Comparison of ENCODE assay signal across 20 cellular contexts in the genomic region with DNA sequence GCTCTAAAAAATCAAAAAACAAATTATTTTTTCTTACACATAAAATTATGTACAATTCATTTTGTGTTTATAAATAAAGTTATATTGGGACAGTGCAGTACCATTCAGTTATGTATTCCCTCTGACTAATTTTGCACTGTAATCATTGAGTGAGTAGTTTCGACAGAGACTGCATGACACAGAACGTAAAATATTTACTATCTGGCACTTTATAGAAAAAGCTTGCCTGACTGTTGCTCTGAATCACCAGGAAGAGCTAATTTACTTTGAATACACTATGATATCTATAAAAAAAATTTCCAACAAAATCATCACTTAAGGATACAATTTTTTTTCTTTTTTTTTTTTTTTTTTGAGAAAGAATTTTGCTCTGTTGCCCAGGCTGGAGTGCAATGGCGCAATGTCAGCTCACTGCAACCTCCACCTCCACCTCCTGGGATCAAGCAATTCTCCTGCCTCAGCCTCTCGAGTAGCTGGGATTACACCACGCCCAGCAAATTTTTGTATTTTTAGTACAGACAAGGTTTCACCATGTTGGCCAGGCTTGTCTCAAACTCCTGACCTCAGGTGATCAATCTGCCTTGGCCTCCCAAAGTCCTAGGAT. TPM values are rescaled to one million over a fixed set of nuclear protein-coding genes. Genes with fewer than 3 reads are reported as not detected.
DNase-seq lines count a peak whose midpoint lies in the region; ATAC-seq, FAIRE-seq and TF ChIP-seq lines count a peak whose summit lies in the region.
"Had no signal": no experiment of that assay in that cellular context is flagged by ENCODE, and none has a peak within 500 bp of the region (broad histone marks: within the 10 kb centered on the region; RNA-seq: fewer than 3 reads in every experiment).

No MANE protein-coding gene starts in this region.

- TF ChIP-seq POLR2A in H54 (IDR thresholded peaks at IDR 0.05; ENCODE audit: low read depth, low read length): no peak
- no peak for TF ChIP-seq POLR2A in GM18505 (IDR thresholded peaks at IDR 0.05; ENCODE audit: borderline replicate concordance, extremely low read depth, insufficient read depth, insufficient read length)

- peak; percentile 45 for FAIRE-seq in H54 (lab: Jason Lieb, UNC)

- H3K9ac ChIP-seq in fibroblast of lung (ENCODE audit: insufficient read depth, low read length): no peak overlapping the region

- H3K4me2 ChIP-seq in fibroblast of lung (ENCODE audit: extremely low read depth, insufficient read depth, low read length): no peak overlapping the region

- H3K27ac ChIP-seq in fibroblast of lung (ENCODE audit: insufficient read depth, low read length): peak overlapping the region; percentile 27
- H3K27ac ChIP-seq: tibial artery, VCaP had no signal

- H3K9me3 Mint-ChIP-seq in activated T-cell treated with anti-CD3 and anti-CD28 coated beads, Interleukin-2, amount 50 U/mL, for 72 hours: no peaks in the 10 kb centered on the region
- H3K9me3 Mint-ChIP-seq: nephron progenitor cell had no signal

- no peaks in the 10 kb centered on the region for H3K27me3 ChIP-seq in fibroblast of lung (ENCODE audit: control insufficient read depth, insufficient read depth, low read length)
- H3K27me3 ChIP-seq: tibial artery had no signal

- peaks cover 9% of the 10 kb centered on the region for H3K4me1 ChIP-seq in fibroblast of lung (ENCODE audit: control insufficient read depth, extremely low read depth, insufficient read depth, low read length)

- ATAC-seq in HG02970 (IDR thresholded peaks at IDR 0.05; ENCODE audit: low FRiP score, unreplicated experiment): no peak
- no peak for ATAC-seq in GM21825 (IDR thresholded peaks at IDR 0.05; ENCODE audit: unreplicated experiment)
- no peak for ATAC-seq in activated T-cell treated with anti-CD3 and anti-CD28 coated beads, Interleukin-2, amount 50 U/mL, for 72 hours (replicated peaks in 1 of 2)
- no peak for ATAC-seq in GM18505 (IDR thresholded peaks at IDR 0.05; ENCODE audit: unreplicated experiment)
- ATAC-seq: left lobe of liver, sciatic nerve had no signal

- no peaks in the 10 kb centered on the region for H3K27me3 Mint-ChIP-seq in activated T-cell treated with anti-CD3 and anti-CD28 coated beads, Interleukin-2, amount 50 U/mL, for 72 hours (ENCODE audit: low read depth)
- H3K27me3 Mint-ChIP-seq: activated naive CD8-positive, alpha-beta T cell had no signal

- DNase-seq in H54 (ENCODE audit: insufficient read length, low spot score): peak; percentile 33
- DNase-seq in RPMI7951 (ENCODE audit: low read depth): peak; percentile 32
- DNase-seq in fibroblast of lung (ENCODE audit: low read depth in 2 of 2): peak; percentile 88 to 91
- DNase-seq in stromal cell of bone marrow (ENCODE audit: low read depth): peak; percentile 93
- DNase-seq in activated T-cell treated with anti-CD3 and anti-CD28 coated beads, Interleukin-2, amount 50 U/mL, for 72 hours: no peak
- DNase-seq: activated CD8-positive, alpha-beta memory T cell treated with anti-CD3 and anti-CD28 coated beads, Interleukin-2, amount 50 U/mL, for 4 hours; dermis blood vessel endothelial cell; glutamatergic neuron; NCI-H1105 treated with DMSO at 0.1 percent for 48 hours; NCI-H526 treated with DMSO at 0.1 percent for 48 hours; nephron progenitor cell; SIG-M5; tibial artery had no signal

- H3K4me1 Mint-ChIP-seq in activated T-cell treated with anti-CD3 and anti-CD28 coated beads, Interleukin-2, amount 50 U/mL, for 72 hours (ENCODE audit: low read depth): no peaks in the 10 kb centered on the region
- H3K4me1 Mint-ChIP-seq: nephron progenitor cell had no signal

- H3K4me3 ChIP-seq in fibroblast of lung (replicated peaks in 1 of 4; ENCODE audit: control extremely low read depth in 1 of 4, insufficient read depth in 1 of 4, low read depth in 3 of 4, low read length in 4 of 4): no peak overlapping the region
- H3K4me3 ChIP-seq: tibial artery had no signal

- H3K9me3 ChIP-seq in fibroblast of lung (ENCODE audit: control insufficient read depth, insufficient read depth, low read depth, low read length): no peaks in the 10 kb centered on the region
- H3K9me3 ChIP-seq: tibial artery had no signal

- H3K79me2 ChIP-seq in fibroblast of lung (ENCODE audit: control insufficient read depth, insufficient read depth, low read length): no peaks in the 10 kb centered on the region

- no peak overlapping the region for H2AFZ ChIP-seq in fibroblast of lung (ENCODE audit: low read length)

- no peak overlapping the region for H3K4me3 Mint-ChIP-seq in activated T-cell treated with anti-CD3 and anti-CD28 coated beads, Interleukin-2, amount 50 U/mL, for 72 hours
- H3K4me3 Mint-ChIP-seq: activated naive CD8-positive, alpha-beta T cell; nephron progenitor cell had no signal

- no peaks in the 10 kb centered on the region for H3K36me3 ChIP-seq in fibroblast of lung (ENCODE audit: control insufficient read depth, insufficient read depth, low read length)
- H3K36me3 ChIP-seq: tibial artery had no signal

- H3K27ac Mint-ChIP-seq in activated T-cell treated with anti-CD3 and anti-CD28 coated beads, Interleukin-2, amount 50 U/mL, for 72 hours: no peak overlapping the region
- H3K27ac Mint-ChIP-seq: activated naive CD8-positive, alpha-beta T cell; nephron progenitor cell had no signal

- TF ChIP-seq CTCF in fibroblast of lung (conservative IDR thresholded peaks at IDR 0.05 in 1 of 2, IDR thresholded peaks at IDR 0.05 in 1 of 2; ENCODE audit: low read depth in 1 of 2, low read length in 2 of 2): no peak

- H4K20me1 ChIP-seq in fibroblast of lung (ENCODE audit: control insufficient read depth, extremely low read depth, insufficient read depth, low read length): no peaks in the 10 kb centered on the region

- no peaks in the 10 kb centered on the region for H3K36me3 Mint-ChIP-seq in activated T-cell treated with anti-CD3 and anti-CD28 coated beads, Interleukin-2, amount 50 U/mL, for 72 hours (ENCODE audit: insufficient read depth in 2 of 2)

RNA-seq across cellular contexts. Expression of gene KHDC1L, which starts 11.0 kb away (rescaled TPM):
- total RNA-seq in RPMI7951 (2014; rRNA removed; shearing (Covaris generic)): 0.29 TPM in 1 of 2 replicates, not detected in the other
- not detected in 2 replicates for total RNA-seq in fibroblast of lung
- 0.12 and 0.19 TPM in 2 replicates for polyA plus RNA-seq in fibroblast of lung
- polyA plus RNA-seq in fibroblast of lung (2012): not detected in 2 replicates
- polyA minus RNA-seq in fibroblast of lung (ENCODE audit: low replicate concordance): not detected in 2 replicates
- not detected for total RNA-seq in activated T-cell treated with anti-CD3 and anti-CD28 coated beads, Interleukin-2, amount 50 U/mL, for 72 hours
- total RNA-seq: dermis blood vessel endothelial cell, left lobe of liver, sciatic nerve had no signal

RNA-seq across cellular contexts. Expression of gene KHDC1, which starts 26.7 kb away (rescaled TPM):
- 0.60 and 2.1 TPM in 2 replicates for total RNA-seq in RPMI7951 (2014; rRNA removed; shearing (Covaris generic))
- total RNA-seq in fibroblast of lung: 5.1 and 5.6 TPM in 2 replicates
- 5.3 and 7.0 TPM in 2 replicates for polyA plus RNA-seq in fibroblast of lung
- 4.6 and 6.6 TPM in 2 replicates for polyA plus RNA-seq in fibroblast of lung (2012)
- 11.7 and 13.4 TPM in 2 replicates for polyA minus RNA-seq in fibroblast of lung (ENCODE audit: low replicate concordance)
- 1 to 10 TPM; 3.4 to 3.7 TPM for total RNA-seq in activated T-cell treated with anti-CD3 and anti-CD28 coated beads, Interleukin-2, amount 50 U/mL, for 72 hours
- total RNA-seq: dermis blood vessel endothelial cell, left lobe of liver had no signal

Comparison
In these comparisons a context has a peak if more than half of its experiments do, and no peak if none do; other contexts are left out.
1. DNase-seq: peak in H54 (single experiment), RPMI7951 (single experiment), fibroblast of lung (2 of 2) and stromal cell of bone marrow (single experiment); none in activated T-cell treated with anti-CD3 and anti-CD28 coated beads, Interleukin-2, amount 50 U/mL, for 72 hours (0 of 2).